Comparison of ENCODE assay signal across 8 cellular contexts in the genomic region with DNA sequence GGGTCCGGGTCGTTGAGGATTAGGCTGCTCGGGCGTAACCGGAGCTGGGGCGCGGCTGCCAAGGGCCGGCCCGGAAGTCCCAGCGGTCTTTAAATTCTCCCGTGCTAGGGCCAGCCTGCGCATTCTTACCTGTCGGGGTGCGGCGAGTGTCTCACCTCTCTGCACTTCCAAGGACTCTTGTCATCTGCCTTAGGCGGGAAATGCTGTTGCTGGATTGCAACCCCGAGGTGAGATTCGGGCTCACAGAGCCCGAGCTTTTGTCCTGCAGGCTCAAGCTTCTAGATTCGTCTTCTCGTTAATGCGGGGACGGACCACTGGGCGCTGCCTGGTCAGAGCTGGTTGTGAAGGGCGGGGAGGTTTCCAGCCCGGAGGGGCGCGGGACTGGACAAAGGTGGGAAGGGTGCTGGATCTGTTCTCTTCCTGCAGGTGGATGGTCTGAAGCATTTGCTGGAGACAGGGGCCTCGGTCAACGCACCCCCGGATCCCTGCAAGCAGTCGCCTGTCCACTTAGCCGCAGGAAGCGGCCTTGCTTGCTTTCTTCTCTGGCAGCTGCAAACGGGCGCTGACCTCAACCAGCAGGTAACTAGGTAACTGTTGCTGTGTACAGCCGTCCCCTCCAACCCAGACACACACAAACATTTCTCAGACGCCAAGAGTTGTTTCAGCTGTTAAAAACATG. TPM values are rescaled to one million over a fixed set of nuclear protein-coding genes. Genes with fewer than 3 reads are reported as not detected.
DNase-seq lines count a peak whose midpoint lies in the region; ATAC-seq and TF ChIP-seq lines count a peak whose summit lies in the region.

A gene with protein sequence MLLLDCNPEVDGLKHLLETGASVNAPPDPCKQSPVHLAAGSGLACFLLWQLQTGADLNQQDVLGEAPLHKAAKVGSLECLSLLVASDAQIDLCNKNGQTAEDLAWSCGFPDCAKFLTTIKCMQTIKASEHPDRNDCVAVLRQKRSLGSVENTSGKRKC (plus strand): TSS at position 118 of the 679 bp plus-strand sequence. CDS start 83 bp downstream, at position 201.

- DNase-seq in DMS 273 (lab: John Stamatoyannopoulos, UW; ENCODE audit: unreplicated experiment), result peak; percentile 33
- no peak for DNase-seq in DMS 273 treated with DMSO at 0.1 percent for 48 hours (lab: John Stamatoyannopoulos, UW)
- no peak for DNase-seq in Jurkat, Clone E6-1 (ENCODE audit: low read depth, low spot score)
- peak; percentile 18 for DNase-seq in activated B cell treated with CpG ODN at 0.5 μM for 24 hours
- no peak for DNase-seq in fibroblast of villous mesenchyme (ENCODE audit: low read depth)
- no peak for DNase-seq in natural killer cell treated with Interleukin-12 subunit alpha and Interleukin-12 subunit beta and Interleukin-15 and Interleukin-18, amount 100 ng/mL, for 72 hours (ENCODE audit: low spot score)
- DNase-seq in NCI-H2171 (lab: John Stamatoyannopoulos, UW), result no peak

- peak within 1 kb of the TSS; percentile 94 for H3K4me3 Mint-ChIP-seq in activated B cell treated with CpG ODN at 0.5 μM for 24 hours
- peak within 1 kb of the TSS; percentile 93 for H3K4me3 Mint-ChIP-seq in natural killer cell treated with Interleukin-12 subunit alpha and Interleukin-12 subunit beta and Interleukin-15 and Interleukin-18, amount 100 ng/mL, for 72 hours

- CTCF ChIA-PET in activated B cell treated with CpG ODN at 0.5 μM for 24 hours (lab: Charles Lee), result no interaction called here

- POLR2A ChIA-PET in activated B cell treated with CpG ODN at 0.5 μM for 24 hours (lab: Charles Lee), result interaction anchor here (0.5 to 4.7 kb wide), 21 partner anchors 9 to 541 kb away, joined by 3 to 46 read pairs (median 6); partner anchors contain the start of genes SLC25A4, SNX25 and UFSP2

- ATAC-seq in activated B cell treated with CpG ODN at 0.5 μM for 24 hours (ENCODE audit: low read depth) (no peak), HG03565 (IDR thresholded peaks at IDR 0.05; ENCODE audit: unreplicated experiment) (no peak)
- no peak for ATAC-seq in natural killer cell treated with Interleukin-12 subunit alpha and Interleukin-12 subunit beta and Interleukin-15 and Interleukin-18, amount 100 ng/mL, for 72 hours

- no peaks in the 10 kb centered on the region for H3K9me3 Mint-ChIP-seq in activated B cell treated with CpG ODN at 0.5 μM for 24 hours
- no peaks in the 10 kb centered on the region for H3K9me3 Mint-ChIP-seq in natural killer cell treated with Interleukin-12 subunit alpha and Interleukin-12 subunit beta and Interleukin-15 and Interleukin-18, amount 100 ng/mL, for 72 hours

- peaks cover 32% of the 10 kb centered on the region for H3K36me3 Mint-ChIP-seq in activated B cell treated with CpG ODN at 0.5 μM for 24 hours (ENCODE audit: low read depth)
- peaks cover 13% of the 10 kb centered on the region for H3K36me3 Mint-ChIP-seq in natural killer cell treated with Interleukin-12 subunit alpha and Interleukin-12 subunit beta and Interleukin-15 and Interleukin-18, amount 100 ng/mL, for 72 hours

- TF ChIP-seq CTCF in activated B cell treated with CpG ODN at 0.5 μM for 24 hours (IDR thresholded peaks at IDR 0.05), result no peak
- TF ChIP-seq CTCF in fibroblast of villous mesenchyme (IDR thresholded peaks at IDR 0.05; ENCODE audit: insufficient read depth, low read depth, low read length), result no peak

- peak within 1 kb of the TSS; percentile 94 for H3K27ac Mint-ChIP-seq in activated B cell treated with CpG ODN at 0.5 μM for 24 hours
- H3K27ac Mint-ChIP-seq in natural killer cell treated with Interleukin-12 subunit alpha and Interleukin-12 subunit beta and Interleukin-15 and Interleukin-18, amount 100 ng/mL, for 72 hours, result peak within 1 kb of the TSS; percentile 86 to 97

- H3K4me3 ChIP-seq in Jurkat, Clone E6-1 (ENCODE audit: low read length), result peak within 1 kb of the TSS; percentile 59
- peak within 1 kb of the TSS; percentile 80 for H3K4me3 ChIP-seq in fibroblast of villous mesenchyme (ENCODE audit: low read depth, low read length)

- H3K4me1 Mint-ChIP-seq in activated B cell treated with CpG ODN at 0.5 μM for 24 hours, result peaks cover 63% of the 10 kb centered on the region
- H3K4me1 Mint-ChIP-seq in natural killer cell treated with Interleukin-12 subunit alpha and Interleukin-12 subunit beta and Interleukin-15 and Interleukin-18, amount 100 ng/mL, for 72 hours (ENCODE audit: low read depth in 2 of 2), result peaks cover 18 to 20% of the 10 kb centered on the region in 2 donors

- H3K27me3 Mint-ChIP-seq in activated B cell treated with CpG ODN at 0.5 μM for 24 hours, result no peaks in the 10 kb centered on the region
- H3K27me3 Mint-ChIP-seq in natural killer cell treated with Interleukin-12 subunit alpha and Interleukin-12 subunit beta and Interleukin-15 and Interleukin-18, amount 100 ng/mL, for 72 hours, result no peaks in the 10 kb centered on the region

- intact Hi-C loops in activated B cell treated with CpG ODN at 0.5 μM for 24 hours (cut with micrococcal nuclease), result loop anchor here (1.0 to 10.0 kb wide), 11 partner anchors 8 to 1738 kb away; partner anchors contain the start of genes CASP3, CCDC110, CENPU and IRF2

RNA-seq across cellular contexts. Expression of the gene that starts here (rescaled TPM):
- 20.7 TPM for polyA plus RNA-seq in Jurkat, Clone E6-1 (2012; ENCODE audit: insufficient read depth, insufficient read length)
- total RNA-seq in activated B cell treated with CpG ODN at 0.5 μM for 24 hours (10.4 and 11.2 TPM in 2 replicates), fibroblast of villous mesenchyme (3.0 and 3.2 TPM in 2 replicates)
- total RNA-seq in natural killer cell treated with Interleukin-12 subunit alpha and Interleukin-12 subunit beta and Interleukin-15 and Interleukin-18, amount 100 ng/mL, for 72 hours, result 10 to 100 TPM; 10.0 to 13.9 TPM

Comparison
In these comparisons a context has a peak if more than half of its experiments do, and no peak if none do; other contexts are left out.
1. DNase-seq: peak in DMS 273 (single experiment) and activated B cell treated with CpG ODN at 0.5 μM for 24 hours (single experiment); none in DMS 273 treated with DMSO at 0.1 percent for 48 hours (single experiment), Jurkat, Clone E6-1 (single experiment), fibroblast of villous mesenchyme (single experiment), natural killer cell treated with Interleukin-12 subunit alpha and Interleukin-12 subunit beta and Interleukin-15 and Interleukin-18, amount 100 ng/mL, for 72 hours (single experiment) and NCI-H2171 (single experiment).